ENCODE assay signal across 33 cellular contexts in genomic region chrX:155247497-155247896, GRCh38.
"Had no signal": no experiment of that assay in that cellular context is flagged by ENCODE, and none has a peak within 500 bp of the region (broad histone marks: within the 10 kb centered on the region; RNA-seq: fewer than 3 reads in every experiment).

No MANE protein-coding gene starts in this region.

- DNase-seq: Karpas-422, Kasumi-1, MG63, MM.1S, NCI-H1048, NCI-H1092, NCI-H1092 treated with DMSO at 0.1 percent for 48 hours, NCI-H1105, NCI-H1105 treated with DMSO at 0.1 percent for 48 hours, NCI-H1417, NCI-H1417 treated with DMSO at 0.1 percent for 48 hours, NCI-H1436, NCI-H1436 treated with DMSO at 0.1 percent for 48 hours, NCI-H146, NCI-H1694, NCI-H1694 treated with DMSO at 0.1 percent for 48 hours, NCI-H187, NCI-H187 treated with DMSO at 0.1 percent for 48 hours, NCI-H1930, NCI-H2029, NCI-H2029 treated with DMSO at 0.1 percent for 48 hours, NCI-H2081, NCI-H2081 treated with DMSO at 0.1 percent for 48 hours, NCI-H2107, NCI-H2171, NCI-H2171 treated with DMSO at 0.1 percent for 48 hours, NCI-H2227 treated with DMSO at 0.1 percent for 48 hours, NCI-H226, NCI-H345, NCI-H446, NCI-H446 treated with DMSO at 0.1 percent for 48 hours, NCI-H510A, NCI-H510A treated with DMSO at 0.1 percent for 48 hours had no signal

- H3K36me3 ChIP-seq: MG63 had no signal

- H3K4me3 ChIP-seq: MG63 had no signal

- H3K9me3 ChIP-seq: MG63 had no signal
